In genomic region chr11:1218256-1218787, GRCh38 we compare ENCODE assay signal across 33 cellular contexts. TPM values are rescaled to one million over a fixed set of nuclear protein-coding genes. Genes with fewer than 3 reads are reported as not detected.
DNase-seq lines count a peak whose midpoint lies in the region; ATAC-seq and TF ChIP-seq lines count a peak whose summit lies in the region.
"Had no signal": no experiment of that assay in that cellular context is flagged by ENCODE, and none has a peak within 500 bp of the region (broad histone marks: within the 10 kb centered on the region; RNA-seq: fewer than 3 reads in every experiment).

No MANE protein-coding gene starts in this region.

- CTCF ChIA-PET in SK-N-SH (lab: Yijun Ruan, JAX) (no interaction called here), WTC11 (lab: Charles Lee) (no interaction called here)

- H3K36me3 ChIP-seq in SK-N-SH (replicated peaks in 1 of 2; ENCODE audit: control insufficient read depth in 1 of 2, insufficient read depth in 2 of 2, low read length in 1 of 2) (no peaks in the 10 kb centered on the region), RWPE2 (ENCODE audit: low read depth) (no peaks in the 10 kb centered on the region), lower lobe of right lung (no peaks in the 10 kb centered on the region), spleen (no peaks in the 10 kb centered on the region)
- H3K36me3 ChIP-seq: adrenal gland, neutrophil, upper lobe of left lung had no signal

- no peak for TF ChIP-seq POLR2A in spleen (IDR thresholded peaks at IDR 0.05)

- no peak overlapping the region for H3K4me3 Mint-ChIP-seq in WTC11
- H3K4me3 Mint-ChIP-seq: activated CD4-positive, alpha-beta memory T cell treated with anti-CD3 and anti-CD28 coated beads, Interleukin-2, amount 10 ng/mL, durations not matched to agents 7 days and 5 days; activated naive CD4-positive, alpha-beta T cell treated with anti-CD3 and anti-CD28 coated beads for 36 hours; CD4-positive, CD25-positive, alpha-beta regulatory T cell; stimulated activated effector memory CD8-positive, alpha-beta T cell treated with anti-CD3 and anti-CD28 coated beads, Interleukin-12 subunit alpha, Interleukin-12 subunit beta, amount 100 ng/mL, for 72 hours had no signal

- H3K27me3 Mint-ChIP-seq in WTC11 (ENCODE audit: low read depth), result peaks cover 29% of the 10 kb centered on the region
- H3K27me3 Mint-ChIP-seq: CD4-positive, CD25-positive, alpha-beta regulatory T cell had no signal

- H3K9me2 ChIP-seq in SK-N-SH, result no peaks in the 10 kb centered on the region

- DNase-seq in SK-N-SH, result peak; percentile 5
- DNase-seq in RWPE2 (ENCODE audit: low spot score), result peak; percentile 34
- peak; percentile 17 for DNase-seq in lower lobe of right lung
- peak; percentile 62 for DNase-seq in spleen
- no peak for DNase-seq in NCI-H2227 (lab: John Stamatoyannopoulos, UW; ENCODE audit: unreplicated experiment)
- no peak for DNase-seq in WTC11 (ENCODE audit: low spot score)
- DNase-seq: activated CD4-positive, alpha-beta memory T cell treated with anti-CD3 and anti-CD28 coated beads, Interleukin-2, amount 10 ng/mL, durations not matched to agents 7 days and 5 days; activated CD8-positive, alpha-beta memory T cell treated with anti-CD3 and anti-CD28 coated beads, Interleukin-2, amount 50 U/mL, for 48 hours; activated naive CD4-positive, alpha-beta T cell treated with anti-CD3 and anti-CD28 coated beads for 36 hours; adrenal gland; CD4-positive, CD25-positive, alpha-beta regulatory T cell; cerebellar nuclear complex; GM23248; KBM-7; mesendoderm; NCI-H1105; NCI-H187; NCI-H524; PC-9; SHP77; substantia nigra had no signal

- TF ChIP-seq RAD21 in SK-N-SH (IDR thresholded peaks at IDR 0.05; ENCODE audit: low read length), result no peak

- H3K27me3 ChIP-seq in SK-N-SH (ENCODE audit: insufficient read depth) (no peaks in the 10 kb centered on the region), RWPE2 (ENCODE audit: insufficient read depth, poor library complexity, severe bottlenecking) (peaks cover 24% of the 10 kb centered on the region), lower lobe of right lung (ENCODE audit: low read depth) (peaks cover 51% of the 10 kb centered on the region), spleen (replicated peaks in 1 of 7) (peaks cover 0 to 56% (median 19%) of the 10 kb centered on the region in 7 donors)
- H3K27me3 ChIP-seq: hepatocyte had no signal

- H3K4me1 Mint-ChIP-seq in WTC11, result no peaks in the 10 kb centered on the region
- H3K4me1 Mint-ChIP-seq: activated CD4-positive, alpha-beta memory T cell treated with anti-CD3 and anti-CD28 coated beads, Interleukin-2, amount 10 ng/mL, durations not matched to agents 7 days and 5 days; CD4-positive, CD25-positive, alpha-beta regulatory T cell had no signal

- H3F3A ChIP-seq in SK-N-SH (replicated peaks; ENCODE audit: insufficient read depth), result no peaks in the 10 kb centered on the region

- H3K4me1 ChIP-seq in SK-N-SH (ENCODE audit: control insufficient read depth in 1 of 2, insufficient read depth in 2 of 2, low read depth in 1 of 2, low read length in 1 of 2), result no peaks in the 10 kb centered on the region
- H3K4me1 ChIP-seq in RWPE2 (ENCODE audit: insufficient read depth, poor library complexity, severe bottlenecking), result no peaks in the 10 kb centered on the region
- no peaks in the 10 kb centered on the region for H3K4me1 ChIP-seq in lower lobe of right lung
- H3K4me1 ChIP-seq in spleen, result peaks cover 0 to 17% (median 6%) of the 10 kb centered on the region in 6 donors
- H3K4me1 ChIP-seq: adrenal gland had no signal

- no peak for TF ChIP-seq EP300 in SK-N-SH (IDR thresholded peaks at IDR 0.05; ENCODE audit: borderline replicate concordance in 1 of 2, low read depth in 1 of 2, low read length in 1 of 2)

- H3K36me3 Mint-ChIP-seq in WTC11, result no peaks in the 10 kb centered on the region
- H3K36me3 Mint-ChIP-seq: CD4-positive, CD25-positive, alpha-beta regulatory T cell; stimulated activated effector memory CD8-positive, alpha-beta T cell treated with anti-CD3 and anti-CD28 coated beads, Interleukin-12 subunit alpha, Interleukin-12 subunit beta, amount 100 ng/mL, for 72 hours had no signal

- H2AFZ ChIP-seq in SK-N-SH (ENCODE audit: low read depth), result no peak overlapping the region
- H2AFZ ChIP-seq: GM23248, hepatocyte, PC-9 had no signal

- H3K4me3 ChIP-seq in SK-N-SH (ENCODE audit: low read depth in 2 of 2, low read length in 1 of 2), result no peak overlapping the region
- no peak overlapping the region for H3K4me3 ChIP-seq in RWPE2 (ENCODE audit: severe bottlenecking)
- H3K4me3 ChIP-seq in lower lobe of right lung, result no peak overlapping the region
- H3K4me3 ChIP-seq in spleen, result no peak overlapping the region
- H3K4me3 ChIP-seq: adrenal gland, body of pancreas, dorsolateral prefrontal cortex, GM23248, hepatocyte, PC-9, upper lobe of left lung had no signal

- H3K27ac Mint-ChIP-seq in WTC11, result no peak overlapping the region
- H3K27ac Mint-ChIP-seq: activated CD4-positive, alpha-beta memory T cell treated with anti-CD3 and anti-CD28 coated beads, Interleukin-2, amount 10 ng/mL, durations not matched to agents 7 days and 5 days; activated naive CD4-positive, alpha-beta T cell treated with anti-CD3 and anti-CD28 coated beads for 36 hours; CD4-positive, CD25-positive, alpha-beta regulatory T cell; progenitor cell of endocrine pancreas; stimulated activated effector memory CD8-positive, alpha-beta T cell treated with anti-CD3 and anti-CD28 coated beads, Interleukin-12 subunit alpha, Interleukin-12 subunit beta, amount 100 ng/mL, for 72 hours had no signal

- H3K9ac ChIP-seq in SK-N-SH, result no peak overlapping the region
- H3K9ac ChIP-seq: GM23248 had no signal

- H3K27ac ChIP-seq in SK-N-SH (ENCODE audit: low read depth in 2 of 2, low read length in 1 of 2) (no peak overlapping the region), RWPE2 (ENCODE audit: poor library complexity, severe bottlenecking) (no peak overlapping the region), lower lobe of right lung (no peak overlapping the region), spleen (no peak overlapping the region)
- H3K27ac ChIP-seq: adrenal gland, body of pancreas, dorsolateral prefrontal cortex, GM23248, hepatocyte, neutrophil, PC-9 had no signal

- peaks cover 27% of the 10 kb centered on the region for H3K9me3 Mint-ChIP-seq in WTC11
- H3K9me3 Mint-ChIP-seq: activated CD4-positive, alpha-beta memory T cell treated with anti-CD3 and anti-CD28 coated beads, Interleukin-2, amount 10 ng/mL, durations not matched to agents 7 days and 5 days; stimulated activated effector memory CD8-positive, alpha-beta T cell treated with anti-CD3 and anti-CD28 coated beads, Interleukin-12 subunit alpha, Interleukin-12 subunit beta, amount 100 ng/mL, for 72 hours had no signal

- no peak overlapping the region for H3K4me2 ChIP-seq in SK-N-SH
- H3K4me2 ChIP-seq: hepatocyte had no signal

- H4K20me1 ChIP-seq in SK-N-SH (ENCODE audit: insufficient read depth), result no peaks in the 10 kb centered on the region

- POLR2A ChIA-PET in SK-N-SH (lab: Yijun Ruan, JAX) (no interaction called here), WTC11 (lab: Charles Lee) (no interaction called here)

- TF ChIP-seq CTCF in SK-N-SH (IDR thresholded peaks at IDR 0.05), result no peak
- no peak for TF ChIP-seq CTCF in RWPE2 (IDR thresholded peaks at IDR 0.05; ENCODE audit: poor library complexity, severe bottlenecking)
- no peak for TF ChIP-seq CTCF in lower lobe of right lung (IDR thresholded peaks at IDR 0.05)
- TF ChIP-seq CTCF in spleen (IDR thresholded peaks at IDR 0.05 in 8 of 11, conservative IDR thresholded peaks at IDR 0.05 in 3 of 11), result no peak
- no peak for TF ChIP-seq CTCF in WTC11 (IDR thresholded peaks at IDR 0.05)

- 51% methylated on average over 13 of the region's 15 CpGs for WGBS in SK-N-SH (ENCODE audit: low lambda C conversion rate)
- 74 to 77% (median 75%) methylated on average over 13 to 15 of the region's 15 CpGs for WGBS in spleen, 5 donors

- ATAC-seq in SK-N-SH treated with all-trans-retinoic acid at 6 μM for 48 hours (no peak), RWPE2 (ENCODE audit: low read depth) (no peak), lower lobe of right lung (no peak), HG02678 (IDR thresholded peaks at IDR 0.05; ENCODE audit: unreplicated experiment) (no peak), WTC11 (no peak)
- ATAC-seq: body of pancreas; stimulated activated effector memory CD8-positive, alpha-beta T cell treated with anti-CD3 and anti-CD28 coated beads, Interleukin-12 subunit alpha, Interleukin-12 subunit beta, amount 100 ng/mL, for 72 hours had no signal

- H3K9me3 ChIP-seq in SK-N-SH (no peaks in the 10 kb centered on the region), RWPE2 (ENCODE audit: severe bottlenecking) (peaks cover 2% of the 10 kb centered on the region), lower lobe of right lung (no peaks in the 10 kb centered on the region), spleen (peaks cover 0 to 12% (median 4%) of the 10 kb centered on the region in 8 donors)
- H3K9me3 ChIP-seq: adrenal gland, body of pancreas, neutrophil, upper lobe of left lung had no signal

- no peaks in the 10 kb centered on the region for H3K79me2 ChIP-seq in SK-N-SH (ENCODE audit: insufficient read depth)
- H3K79me2 ChIP-seq: hepatocyte had no signal

- intact Hi-C loops in lower lobe of right lung (cut with DNase I) (no loop called here), spleen (cut with DNase I; ENCODE audit: low total_unique reads) (no loop called here)

TF ChIP-seq in SK-N-SH treated with all-trans-retinoic acid at 6 μM for 48 hours, 23 proteins besides CTCF, POLR2A, EP300 and RAD21 (continues in another document):
- no peak for TF ChIP-seq ZFP3 (CRISPR knock-in tag; IDR thresholded peaks at IDR 0.05)
- no peak for TF ChIP-seq ZNF8 (CRISPR knock-in tag; IDR thresholded peaks at IDR 0.05)
- TF ChIP-seq PPARA (CRISPR knock-in tag; IDR thresholded peaks at IDR 0.05; ENCODE audit: borderline replicate concordance), result no peak
- no peak for TF ChIP-seq SNAI2 (CRISPR knock-in tag; IDR thresholded peaks at IDR 0.05)
- no peak for TF ChIP-seq ZFP30 (CRISPR knock-in tag; IDR thresholded peaks at IDR 0.05)

RNA-seq across cellular contexts. Expression of gene MUC5B, which starts 4.5 kb away (rescaled TPM):
- polyA plus RNA-seq in SK-N-SH (2012; rRNA removed) (not detected in 2 replicates), spleen (under 1 TPM in 2 of 3 donors, not detected in 1; under 0.01 TPM)
- not detected in 2 replicates for polyA plus RNA-seq in SK-N-SH (2012; cell fraction: cytosol; rRNA removed)
- polyA plus RNA-seq in SK-N-SH (2012; cell fraction: nucleus; rRNA removed), result not detected in 2 replicates
- total RNA-seq in lower lobe of right lung (57.5 TPM), spleen (under 1 TPM in 1 of 7 donors, not detected in 6; 0.09 TPM), WTC11 (2021) (0.69 to 1.6 TPM (median 1.6 TPM) in 3 replicates)
- total RNA-seq: activated CD4-positive, alpha-beta memory T cell treated with anti-CD3 and anti-CD28 coated beads, Interleukin-2, amount 10 ng/mL, durations not matched to agents 7 days and 5 days; activated naive CD4-positive, alpha-beta T cell treated with anti-CD3 and anti-CD28 coated beads for 36 hours; CD4-positive, CD25-positive, alpha-beta regulatory T cell; frontal cortex; GM23248; MCF 10A; myocyte; progenitor cell of endocrine pancreas had no signal
- polyA plus RNA-seq: CD4-positive, CD25-positive, alpha-beta regulatory T cell; GM23248 had no signal

Comparison
In these comparisons a context has a peak if more than half of its experiments do, and no peak if none do; other contexts are left out.
1. DNase-seq: peak in SK-N-SH (single experiment), RWPE2 (single experiment), lower lobe of right lung (single experiment) and spleen (single experiment); none in NCI-H2227 (single experiment) and WTC11 (single experiment).
2. RNA of gene MUC5B, which starts 4.5 kb away (total RNA-seq): 57.5 TPM in lower lobe of right lung (single experiment); 0.69 to 1.6 TPM in WTC11 and 0.09 TPM in spleen; every median in the first group is over 10 times any median in the second.